8 cellular contexts compared by ENCODE assay signal in genomic region chr9:34375901-34376595, GRCh38. TPM values are rescaled to one million over a fixed set of nuclear protein-coding genes. Genes with fewer than 3 reads are reported as not detected.
DNase-seq lines count a peak whose midpoint lies in the region; ATAC-seq and TF ChIP-seq lines count a peak whose summit lies in the region.

No MANE protein-coding gene starts in this region.

- no peak for TF ChIP-seq POLR2A in thyroid gland (IDR thresholded peaks at IDR 0.05)

- H3K4me1 ChIP-seq in esophagus (ENCODE audit: control insufficient read depth in 2 of 2, insufficient read depth in 2 of 2, low read length in 1 of 2) = peaks cover 7 to 18% of the 10 kb centered on the region in 2 donors
- H3K4me1 ChIP-seq in thyroid gland = peaks cover 18 to 22% of the 10 kb centered on the region in 2 donors

- H3K9me3 ChIP-seq in esophagus (ENCODE audit: control insufficient read depth in 2 of 2, insufficient read depth in 1 of 2, low read depth in 1 of 2, low read length in 1 of 2) = peaks cover 0 to 4% of the 10 kb centered on the region in 2 donors
- H3K9me3 ChIP-seq in thyroid gland = no peaks in the 10 kb centered on the region

- H3K4me3 ChIP-seq in esophagus (ENCODE audit: low read depth in 1 of 2, low read length in 2 of 2) = peak overlapping the region; percentile 66 to 69
- peak overlapping the region; percentile 0 to 55 (median 30) for H3K4me3 ChIP-seq in thyroid gland (replicated peaks in 1 of 3)

- DNase-seq in A172 (ENCODE audit: low spot score) (peak; percentile 48), GM13977 (ENCODE audit: low spot score) (peak; percentile 73), NCI-H1105 (lab: John Stamatoyannopoulos, UW) (peak; percentile 7), mucosa of gallbladder (ENCODE audit: low spot score) (peak; percentile 59), thyroid gland (peak; percentile 66 to 69)
- DNase-seq in activated CD8-positive, alpha-beta memory T cell treated with anti-CD3 and anti-CD28 coated beads for 24 hours = peak; percentile 77

- ATAC-seq in HG03520 (IDR thresholded peaks at IDR 0.05; ENCODE audit: unreplicated experiment) = no peak

- no peaks in the 10 kb centered on the region for H3K27me3 ChIP-seq in esophagus (ENCODE audit: control insufficient read depth in 1 of 2, insufficient read depth in 2 of 2, low read length in 2 of 2)
- no peaks in the 10 kb centered on the region for H3K27me3 ChIP-seq in thyroid gland

- 9% methylated on average over 22 of the region's 22 CpGs for WGBS in esophagus, 2 donors
- 15 to 90% methylated on average over 1 to 10 of the region's 22 CpGs for WGBS in thyroid gland, 2 donors

- peaks cover 0 to 15% of the 10 kb centered on the region in 2 donors for H3K36me3 ChIP-seq in esophagus (ENCODE audit: control insufficient read depth in 2 of 2, insufficient read depth in 2 of 2, low read length in 1 of 2)
- no peaks in the 10 kb centered on the region for H3K36me3 ChIP-seq in thyroid gland

- H3K27ac ChIP-seq in esophagus (ENCODE audit: low read depth in 2 of 2, low read length in 1 of 2) (peak overlapping the region; percentile 28 to 78), thyroid gland (peak overlapping the region in 2 of 3 donors; percentile 28 to 57)

- peak; percentile 30 for TF ChIP-seq CTCF in GM13977 (IDR thresholded peaks at IDR 0.05; ENCODE audit: extremely low read depth, insufficient read depth, missing control alignments)
- peak in 2 of 6 experiments; percentile 11 to 14 for TF ChIP-seq CTCF in thyroid gland (IDR thresholded peaks at IDR 0.05)

- intact Hi-C loops in thyroid gland (cut with DNase I) = loop anchor here (5.0 kb wide), 2 partner anchors 44 to 81 kb away; partner anchors contain the start of genes DNAI1 and FAM219A

- in situ Hi-C loops in GM13977 (cut with MboI; ENCODE audit: low pct_unique_long_range_greater_than_20kb, low sequenced_read_pairs, unreplicated experiment) = no loop called here

RNA-seq across cellular contexts. Expression of gene MYORG, which starts 0.7 kb away (rescaled TPM):
- total RNA-seq in A172 (2014; rRNA removed; shearing (Covaris generic)) = 3.5 and 4.6 TPM in 2 replicates
- polyA plus RNA-seq in esophagus = 1 to 10 TPM; 2.5 to 3.6 TPM
- 94.5 TPM for total RNA-seq in mucosa of gallbladder
- total RNA-seq in thyroid gland = 1 to 10 TPM; 3.2 to 9.2 (median 6.0) TPM

RNA-seq across cellular contexts. Expression of gene NUDT2, which starts 46.7 kb away (rescaled TPM):
- 52.1 and 67.4 TPM in 2 replicates for total RNA-seq in A172 (2014; rRNA removed; shearing (Covaris generic))
- polyA plus RNA-seq in esophagus = 10 to 100 TPM; 17.3 to 35.2 TPM
- 25.5 TPM for total RNA-seq in mucosa of gallbladder
- total RNA-seq in thyroid gland = 1 to 10 TPM; 3.0 to 8.7 (median 4.8) TPM

RNA-seq across cellular contexts. Expression of gene KIF24, which starts 47.0 kb away (rescaled TPM):
- 9.0 and 11.5 TPM in 2 replicates for total RNA-seq in A172 (2014; rRNA removed; shearing (Covaris generic))
- polyA plus RNA-seq in esophagus = 1 to 10 TPM in 1 of 2 donors, under 1 TPM in 1; 0.90 to 1.0 TPM
- total RNA-seq in mucosa of gallbladder (1.9 TPM), thyroid gland (1 to 10 TPM; 1.7 to 7.8 (median 4.6) TPM)

Comparison
In these comparisons a context has a peak if more than half of its experiments do, and no peak if none do; other contexts are left out.
1. DNase-seq: peak in every context shown above with its lines; median percentile 77 in activated CD8-positive, alpha-beta memory T cell treated with anti-CD3 and anti-CD28 coated beads for 24 hours; 73 in GM13977; 68 in thyroid gland; 59 in mucosa of gallbladder; 48 in A172; 7 in NCI-H1105.